12 cellular contexts compared by ENCODE assay signal in genomic region chr3:44105571-44105970, GRCh38.
"Had no signal": no experiment of that assay in that cellular context is flagged by ENCODE, and none has a peak within 500 bp of the region (broad histone marks: within the 10 kb centered on the region; RNA-seq: fewer than 3 reads in every experiment).

No MANE protein-coding gene starts in this region.

- ATAC-seq: effector memory CD8-positive, alpha-beta T cell; left lobe of liver; sciatic nerve had no signal

- H3K4me3 ChIP-seq: ascending aorta, heart left ventricle, pancreas, spleen, thoracic aorta had no signal

- H3K36me3 ChIP-seq: ascending aorta, heart left ventricle, pancreas, spleen, thoracic aorta had no signal

- H3K27ac ChIP-seq: ascending aorta, heart left ventricle, pancreas, spleen, thoracic aorta, VCaP had no signal

- DNase-seq: activated gamma-delta T cell treated with Interleukin-2 at 50 U/mL for 16 hours; effector memory CD8-positive, alpha-beta T cell; foreskin melanocyte; heart left ventricle; naive B cell; pancreas; spleen had no signal

- H3K4me1 ChIP-seq: ascending aorta, heart left ventricle, pancreas, spleen had no signal

- H3K9me3 ChIP-seq: ascending aorta, heart left ventricle, pancreas, spleen, thoracic aorta had no signal

- H3K27me3 ChIP-seq: ascending aorta, pancreas had no signal
